In genomic region chr1:8321612-8322011, GRCh38 we compare ENCODE assay signal across 19 cellular contexts. TPM values are rescaled to one million over a fixed set of nuclear protein-coding genes. Genes with fewer than 3 reads are reported as not detected.
DNase-seq lines count a peak whose midpoint lies in the region; ATAC-seq and TF ChIP-seq lines count a peak whose summit lies in the region.
"Had no signal": no experiment of that assay in that cellular context is flagged by ENCODE, and none has a peak within 500 bp of the region (broad histone marks: within the 10 kb centered on the region; RNA-seq: fewer than 3 reads in every experiment).

No MANE protein-coding gene starts in this region.

- peaks cover 17% of the 10 kb centered on the region for H3K27me3 Mint-ChIP-seq in T-helper 2 cell treated with Interferon-gamma antibody and Interleukin-4, amounts not matched to agents 5 μg/mL and 100 μg/mL, for 36 hours (ENCODE audit: low read depth)

- no peak overlapping the region for H3K27ac Mint-ChIP-seq in T-helper 2 cell treated with Interferon-gamma antibody and Interleukin-4, amounts not matched to agents 5 μg/mL and 100 μg/mL, for 36 hours
- no peak overlapping the region for H3K27ac Mint-ChIP-seq in activated naive CD4-positive, alpha-beta T cell treated with anti-CD3 and anti-CD28 coated beads, Interleukin-2, amount 50 U/mL, for 72 hours
- H3K27ac Mint-ChIP-seq: B cell; CD8-positive, alpha-beta T cell had no signal

- no peaks in the 10 kb centered on the region for H3K36me3 Mint-ChIP-seq in T-helper 2 cell treated with Interferon-gamma antibody and Interleukin-4, amounts not matched to agents 5 μg/mL and 100 μg/mL, for 36 hours (ENCODE audit: low read depth)
- H3K36me3 Mint-ChIP-seq in activated naive CD4-positive, alpha-beta T cell treated with anti-CD3 and anti-CD28 coated beads, Interleukin-2, amount 50 U/mL, for 72 hours = no peaks in the 10 kb centered on the region
- H3K36me3 Mint-ChIP-seq: CD4-positive, CD25-positive, alpha-beta regulatory T cell had no signal

- H3K4me1 Mint-ChIP-seq in T-helper 2 cell treated with Interferon-gamma antibody and Interleukin-4, amounts not matched to agents 5 μg/mL and 100 μg/mL, for 36 hours (ENCODE audit: low read depth) = peaks cover 9% of the 10 kb centered on the region

- DNase-seq in T-helper 2 cell treated with Interferon-gamma antibody and Interleukin-4, amounts not matched to agents 5 μg/mL and 100 μg/mL, for 36 hours (ENCODE audit: low spot score) = peak; percentile 46
- DNase-seq in T-helper 2 cell (no peak), caudate nucleus (lab: John Stamatoyannopoulos, UW) (no peak), anterior cingulate cortex (lab: John Stamatoyannopoulos, UW) (no peak)
- DNase-seq in activated naive CD4-positive, alpha-beta T cell treated with Interleukin-2 at 50 U/mL for 16 hours = peak; percentile 4
- DNase-seq in activated naive CD4-positive, alpha-beta T cell treated with anti-CD3 and anti-CD28 coated beads, Interleukin-2, amount 50 U/mL, for 72 hours (ENCODE audit: low spot score in 2 of 2) = no peak
- no peak for DNase-seq in activated T-cell treated with anti-CD3 and anti-CD28 coated beads, Interleukin-2, amount 50 U/mL, for 48 hours
- DNase-seq: Caco-2; CD4-positive, CD25-positive, alpha-beta regulatory T cell; CD8-positive, alpha-beta T cell; DMS153; DND-41; GOT3 had no signal

- no peaks in the 10 kb centered on the region for H3K4me1 ChIP-seq in HEK293 (ENCODE audit: control insufficient read depth, insufficient read depth, low read length)
- H3K4me1 ChIP-seq: Caco-2, HAP-1 had no signal

- no peak overlapping the region for H3K27ac ChIP-seq in HEK293 (ENCODE audit: extremely low read depth, low read depth, low read length)
- H3K27ac ChIP-seq in caudate nucleus (ENCODE audit: low read depth, low read length) = peak overlapping the region; percentile 19
- H3K27ac ChIP-seq: 22Rv1, BLaER1, C4-2B had no signal

- POLR2A ChIA-PET in HEK293 (lab: Yijun Ruan, JAX) = no interaction called here

- peaks cover 4% of the 10 kb centered on the region for H3K9me3 Mint-ChIP-seq in T-helper 2 cell treated with Interferon-gamma antibody and Interleukin-4, amounts not matched to agents 5 μg/mL and 100 μg/mL, for 36 hours
- H3K9me3 Mint-ChIP-seq in activated naive CD4-positive, alpha-beta T cell treated with anti-CD3 and anti-CD28 coated beads, Interleukin-2, amount 50 U/mL, for 72 hours = peaks cover 0 to 5% of the 10 kb centered on the region in 2 donors
- H3K9me3 Mint-ChIP-seq: CD8-positive, alpha-beta T cell had no signal

- no peak overlapping the region for H3K4me3 Mint-ChIP-seq in T-helper 2 cell treated with Interferon-gamma antibody and Interleukin-4, amounts not matched to agents 5 μg/mL and 100 μg/mL, for 36 hours
- H3K4me3 Mint-ChIP-seq: B cell; CD8-positive, alpha-beta T cell had no signal

- no peak for TF ChIP-seq CTCF in HEK293 (tag by site-specific recombination; IDR thresholded peaks at IDR 0.05)

- ATAC-seq in activated naive CD4-positive, alpha-beta T cell treated with anti-CD3 and anti-CD28 coated beads, Interleukin-2, amount 50 U/mL, for 72 hours = no peak
- ATAC-seq: CD8-positive, alpha-beta T cell had no signal

- no peaks in the 10 kb centered on the region for H3K36me3 ChIP-seq in HEK293 (ENCODE audit: control insufficient read depth in 2 of 2, insufficient read depth in 1 of 2, low read length in 2 of 2)
- H3K36me3 ChIP-seq: HAP-1 had no signal

- CTCF ChIA-PET in HEK293 (lab: Yijun Ruan, JAX) = interaction anchor here (1.5 kb wide), 1 partner anchor 653 kb away, joined by 5 read pairs; no protein-coding TSS in a partner anchor

- H3K9me3 ChIP-seq in HEK293 (ENCODE audit: control insufficient read depth, insufficient read depth, low read depth, low read length) = no peaks in the 10 kb centered on the region
- H3K9me3 ChIP-seq: BLaER1, Caco-2, HAP-1 had no signal

- H3K4me3 ChIP-seq in HEK293 (ENCODE audit: low read depth, low read length) = no peak overlapping the region
- H3K4me3 ChIP-seq: BLaER1, HAP-1 had no signal

TF ChIP-seq in HEK293, 187 proteins besides CTCF, POLR2A, EP300 and RAD21:
- TF ChIP-seq ZFHX2 (tag by site-specific recombination; conservative IDR thresholded peaks at IDR 0.05) (peak; percentile 96), ZNF16 (tag by site-specific recombination; IDR thresholded peaks at IDR 0.05; ENCODE audit: low read depth) (no peak), ZNF366 (tag by site-specific recombination; conservative IDR thresholded peaks at IDR 0.05) (peak; percentile 96), ZBTB17 (tag by site-specific recombination; IDR thresholded peaks at IDR 0.05) (peak; percentile 47; the same call in 1 of the 2 replicates), EGR2 (tag by site-specific recombination; IDR thresholded peaks at IDR 0.05; ENCODE audit: low read depth) (peak; percentile 97)

RNA-seq across cellular contexts. Expression of gene SLC45A1, which starts 3.7 kb away (rescaled TPM):
- total RNA-seq in activated naive CD4-positive, alpha-beta T cell treated with anti-CD3 and anti-CD28 coated beads, Interleukin-2, amount 50 U/mL, for 72 hours = under 1 TPM; 0.20 to 0.43 TPM

Comparison
In these comparisons a context has a peak if more than half of its experiments do, and no peak if none do; other contexts are left out.
1. DNase-seq: peak in T-helper 2 cell treated with Interferon-gamma antibody and Interleukin-4, amounts not matched to agents 5 μg/mL and 100 μg/mL, for 36 hours (single experiment) and activated naive CD4-positive, alpha-beta T cell treated with Interleukin-2 at 50 U/mL for 16 hours (single experiment); none in T-helper 2 cell (0 of 5), activated naive CD4-positive, alpha-beta T cell treated with anti-CD3 and anti-CD28 coated beads, Interleukin-2, amount 50 U/mL, for 72 hours (0 of 2), caudate nucleus (0 of 61), anterior cingulate cortex (0 of 58) and activated T-cell treated with anti-CD3 and anti-CD28 coated beads, Interleukin-2, amount 50 U/mL, for 48 hours (0 of 2).